20 cellular contexts compared by ENCODE assay signal in genomic region chr18:10332452-10332851, GRCh38.
DNase-seq lines count a peak whose midpoint lies in the region; TF ChIP-seq lines count a peak whose summit lies in the region.
"Had no signal": no experiment of that assay in that cellular context is flagged by ENCODE, and none has a peak within 500 bp of the region (broad histone marks: within the 10 kb centered on the region; RNA-seq: fewer than 3 reads in every experiment).

No MANE protein-coding gene starts in this region.

- H4K20me1 ChIP-seq in neural progenitor cell (ENCODE audit: low read depth) (peaks cover 15% of the 10 kb centered on the region), Karpas-422 (ENCODE audit: insufficient read depth, low read depth, low read length) (no peaks in the 10 kb centered on the region)
- H4K20me1 ChIP-seq: BLaER1 treated with 17β-estradiol and CSF1 and Interleukin-3, amounts not matched to agents 10 nM and 100 nM had no signal

- H3K9me3 Mint-ChIP-seq in neural progenitor cell, result peaks cover 2% of the 10 kb centered on the region
- H3K9me3 Mint-ChIP-seq: CD4-positive, alpha-beta T cell; GM23338; H9 had no signal

- H3F3A ChIP-seq in neural progenitor cell (ENCODE audit: low read depth), result peaks cover 7% of the 10 kb centered on the region

- H3K36me3 ChIP-seq in WERI-Rb-1 (no peaks in the 10 kb centered on the region), neural progenitor cell (no peaks in the 10 kb centered on the region), Karpas-422 (ENCODE audit: insufficient read depth, low read length) (no peaks in the 10 kb centered on the region)
- H3K36me3 ChIP-seq: BE2C; BLaER1 treated with 17β-estradiol and CSF1 and Interleukin-3, amounts not matched to agents 10 nM and 100 nM had no signal

- H2AFZ ChIP-seq in neural progenitor cell (replicated peaks) (no peak overlapping the region), Karpas-422 (ENCODE audit: low read length) (no peak overlapping the region)
- H2AFZ ChIP-seq: GM23338 had no signal

- H3K4me2 ChIP-seq in neural progenitor cell (peak overlapping the region; percentile 66), Karpas-422 (ENCODE audit: low read depth, low read length, poor library complexity, severe bottlenecking) (no peak overlapping the region)
- H3K4me2 ChIP-seq: A549; BLaER1 treated with 17β-estradiol and CSF1 and Interleukin-3, amounts not matched to agents 10 nM and 100 nM; GM23338 had no signal

- H3K79me2 ChIP-seq in neural progenitor cell (ENCODE audit: low read depth) (no peaks in the 10 kb centered on the region), Karpas-422 (ENCODE audit: low read length) (no peaks in the 10 kb centered on the region)

- H3K4me1 ChIP-seq in neural progenitor cell, result peaks cover 21% of the 10 kb centered on the region
- no peaks in the 10 kb centered on the region for H3K4me1 ChIP-seq in Karpas-422 (ENCODE audit: low read length)
- H3K4me1 ChIP-seq: A549, BE2C had no signal

- peaks cover 14% of the 10 kb centered on the region for H3K27me3 Mint-ChIP-seq in neural progenitor cell (ENCODE audit: insufficient read depth, low read depth)
- H3K27me3 Mint-ChIP-seq: CD4-positive, alpha-beta T cell had no signal

- peaks cover 5% of the 10 kb centered on the region for H3K36me3 Mint-ChIP-seq in neural progenitor cell
- H3K36me3 Mint-ChIP-seq: CD14-positive monocyte; CD8-positive, alpha-beta memory T cell had no signal

- no peaks in the 10 kb centered on the region for H3K9me3 ChIP-seq in WERI-Rb-1 (ENCODE audit: severe bottlenecking)
- no peaks in the 10 kb centered on the region for H3K9me3 ChIP-seq in neural progenitor cell (ENCODE audit: low read depth)
- H3K9me3 ChIP-seq in Karpas-422 (ENCODE audit: low read length), result no peaks in the 10 kb centered on the region
- H3K9me3 ChIP-seq: A549; BE2C; BLaER1 treated with 17β-estradiol and CSF1 and Interleukin-3, amounts not matched to agents 10 nM and 100 nM had no signal

- H3K9me2 ChIP-seq in Karpas-422 (replicated peaks; ENCODE audit: insufficient read depth, low read length), result no peaks in the 10 kb centered on the region

- H3K27ac Mint-ChIP-seq in neural progenitor cell, result peak overlapping the region; percentile 48
- H3K27ac Mint-ChIP-seq: CD4-positive, alpha-beta T cell; CD8-positive, alpha-beta memory T cell; GM23338; H9 had no signal

- H3K4me1 Mint-ChIP-seq in neural progenitor cell, result peaks cover 56% of the 10 kb centered on the region
- H3K4me1 Mint-ChIP-seq: CD14-positive monocyte; CD8-positive, alpha-beta memory T cell had no signal

- H3K27ac ChIP-seq in WERI-Rb-1 (no peak overlapping the region), neural progenitor cell (no peak overlapping the region), Karpas-422 (ENCODE audit: low read length) (no peak overlapping the region)
- H3K27ac ChIP-seq: 22Rv1; A549; BLaER1 treated with 17β-estradiol and CSF1 and Interleukin-3, amounts not matched to agents 10 nM and 100 nM had no signal

- H3K27me3 ChIP-seq in WERI-Rb-1 (ENCODE audit: insufficient read depth, low read depth, severe bottlenecking) (no peaks in the 10 kb centered on the region), neural progenitor cell (peaks cover 60% of the 10 kb centered on the region), Karpas-422 (ENCODE audit: low read length) (no peaks in the 10 kb centered on the region; the same call in 1 of the 2 replicates)
- H3K27me3 ChIP-seq: BE2C; BLaER1 treated with 17β-estradiol and CSF1 and Interleukin-3, amounts not matched to agents 10 nM and 100 nM had no signal

- H3K4me3 Mint-ChIP-seq in neural progenitor cell, result peak overlapping the region; percentile 23
- H3K4me3 Mint-ChIP-seq: CD14-positive monocyte; CD4-positive, alpha-beta T cell; CD8-positive, alpha-beta memory T cell; GM23338; H9 had no signal

- no peak overlapping the region for H3K4me3 ChIP-seq in WERI-Rb-1 (ENCODE audit: low read depth, low read length)
- no peak overlapping the region for H3K4me3 ChIP-seq in neural progenitor cell
- H3K4me3 ChIP-seq in Karpas-422 (ENCODE audit: low read length), result no peak overlapping the region
- H3K4me3 ChIP-seq: A549; BLaER1 treated with 17β-estradiol and CSF1 and Interleukin-3, amounts not matched to agents 10 nM and 100 nM; GM23338 had no signal

- H3K9ac ChIP-seq in neural progenitor cell (no peak overlapping the region), Karpas-422 (ENCODE audit: low read length) (no peak overlapping the region)
- H3K9ac ChIP-seq: BLaER1 treated with 17β-estradiol and CSF1 and Interleukin-3, amounts not matched to agents 10 nM and 100 nM had no signal

- DNase-seq in NCI-H748 (lab: John Stamatoyannopoulos, UW; ENCODE audit: unreplicated experiment), result peak; percentile 13
- no peak for DNase-seq in NCI-H748 treated with DMSO at 0.1 percent for 48 hours (lab: John Stamatoyannopoulos, UW)
- peak; percentile 58 for DNase-seq in WERI-Rb-1
- peak; percentile 90 for DNase-seq in neural progenitor cell (ENCODE audit: low spot score)
- no peak for DNase-seq in 8988T
- no peak for DNase-seq in Karpas-422
- DNase-seq: ACHN; AML-193; BE2C; CD4-positive, alpha-beta T cell; CD8-positive, alpha-beta memory T cell; DMS 273 treated with DMSO at 0.1 percent for 48 hours; DMS79 treated with DMSO at 0.1 percent for 48 hours; GF-D8; H9 had no signal

- TF ChIP-seq CTCF in WERI-Rb-1 (IDR thresholded peaks at IDR 0.05; ENCODE audit: low read depth, low read length), result no peak
- TF ChIP-seq CTCF in neural progenitor cell (IDR thresholded peaks at IDR 0.05), result no peak

Comparison
In these comparisons a context has a peak if more than half of its experiments do, and no peak if none do; other contexts are left out.
1. DNase-seq: peak in NCI-H748 (single experiment), WERI-Rb-1 (single experiment) and neural progenitor cell (single experiment); none in NCI-H748 treated with DMSO at 0.1 percent for 48 hours (single experiment), 8988T (single experiment) and Karpas-422 (single experiment).